In genomic region chr5:81313686-81314085, GRCh38 we compare ENCODE assay signal across 22 cellular contexts.
"Had no signal": no experiment of that assay in that cellular context is flagged by ENCODE, and none has a peak within 500 bp of the region (broad histone marks: within the 10 kb centered on the region; RNA-seq: fewer than 3 reads in every experiment).

No MANE protein-coding gene starts in this region.

- H3K36me3 ChIP-seq: colonic mucosa had no signal

- DNase-seq: activated CD4-positive, alpha-beta T cell treated with anti-CD3 and anti-CD28 coated beads for 4 hours; activated CD4-positive, alpha-beta T cell treated with anti-CD3 and anti-CD28 coated beads, Interleukin-2, amount 50 U/mL, for 4 hours; activated CD4-positive, CD25-positive, alpha-beta regulatory T cell; activated effector memory CD4-positive, alpha-beta T cell treated with Interleukin-2 at 50 U/mL for 16 hours; activated naive CD4-positive, alpha-beta T cell treated with Interleukin-2 at 50 U/mL for 16 hours; activated T-cell treated with anti-CD3 and anti-CD28 coated beads for 4 hours; aorta; cerebellar nuclear complex; colonic mucosa; effector CD8-positive, alpha-beta T cell; erythroblast; foreskin melanocyte; left lung; mucosa of descending colon; posterior cingulate gyrus; right cardiac atrium; spleen; stimulated activated naive CD4-positive, alpha-beta T cell; tibial artery had no signal

- H3K4me3 ChIP-seq: cardiac muscle cell, colonic mucosa, left lung, lung, mucosa of descending colon, spleen, suprapubic skin, tibial artery had no signal

- H3K4me1 ChIP-seq: colonic mucosa, left lung, spleen, suprapubic skin, tibial artery had no signal

- H3K27me3 ChIP-seq: cardiac muscle cell, colonic mucosa, left lung, spleen, suprapubic skin, tibial artery had no signal

- H3K9me3 ChIP-seq: colonic mucosa, left lung, mucosa of descending colon, spleen, suprapubic skin, tibial artery had no signal

- H3K27ac ChIP-seq: cardiac muscle cell, colonic mucosa, left lung, spleen, suprapubic skin, tibial artery had no signal
